Comparison of ENCODE assay signal across 9 cellular contexts in genomic region chr22:29493636-29494035, GRCh38. TPM values are rescaled to one million over a fixed set of nuclear protein-coding genes. Genes with fewer than 3 reads are reported as not detected.
"Had no signal": no experiment of that assay in that cellular context is flagged by ENCODE, and none has a peak within 500 bp of the region (broad histone marks: within the 10 kb centered on the region; RNA-seq: fewer than 3 reads in every experiment).

No MANE protein-coding gene starts in this region.

- ATAC-seq: K562 had no signal

- H3K36me3 Mint-ChIP-seq: IgD-negative memory B cell had no signal

- H3K4me3 ChIP-seq: K562 had no signal

- H3K27ac ChIP-seq: HL-60 had no signal

- FAIRE-seq: HTR-8/SVneo, K562 had no signal

- DNase-seq: IMR-90, KBM-7, KG1 had no signal

- H3K4me3 Mint-ChIP-seq: IgD-negative memory B cell had no signal

RNA-seq across cellular contexts. Expression of gene NEFH, which starts 13.6 kb away (rescaled TPM):
- total RNA-seq: HT-29, HT1080 had no signal

RNA-seq across cellular contexts. Expression of gene RFPL1, which starts 55.3 kb away (rescaled TPM):
- total RNA-seq: HT-29, HT1080, IMR-90, K562 had no signal
- polyA plus RNA-seq: IgD-negative memory B cell, IMR-90, K562 had no signal
